ENCODE assay signal across 8 cellular contexts in genomic region chr12:120439646-120440247, GRCh38. TPM values are rescaled to one million over a fixed set of nuclear protein-coding genes. Genes with fewer than 3 reads are reported as not detected.
DNase-seq lines count a peak whose midpoint lies in the region; ATAC-seq lines count a peak whose summit lies in the region.

No MANE protein-coding gene starts in this region.

- no peak overlapping the region for H3K23ac ChIP-seq in mesenchymal stem cell (ENCODE audit: low read length in 2 of 2)

- H2BK120ac ChIP-seq in mesenchymal stem cell (ENCODE audit: low read depth, low read length), result no peak overlapping the region

- H3K9me3 ChIP-seq in mesenchymal stem cell (ENCODE audit: control insufficient read depth, low read length), result no peaks in the 10 kb centered on the region

- no peak overlapping the region for H3K27ac ChIP-seq in mesenchymal stem cell (ENCODE audit: low read length, poor library complexity, severe bottlenecking)

- H3K79me1 ChIP-seq in mesenchymal stem cell (replicated peaks; ENCODE audit: low read length, poor library complexity, severe bottlenecking), result peaks cover 1% of the 10 kb centered on the region

- H3K36me3 ChIP-seq in mesenchymal stem cell (ENCODE audit: control insufficient read depth in 1 of 2, insufficient read depth in 2 of 2, low read depth in 1 of 2, low read length in 2 of 2), result peaks cover 8 to 40% of the 10 kb centered on the region in 2 experiments

- WGBS in mesenchymal stem cell, result no CpG with 5 or more reads among the region's 6 CpGs

- H2BK5ac ChIP-seq in mesenchymal stem cell (ENCODE audit: low read depth, low read length, poor library complexity, severe bottlenecking), result no peak overlapping the region

- no peak overlapping the region for H2AFZ ChIP-seq in mesenchymal stem cell (ENCODE audit: low read depth, low read length)

- H2AK5ac ChIP-seq in mesenchymal stem cell (ENCODE audit: low read length, severe bottlenecking), result no peak overlapping the region

- H3K27me3 ChIP-seq in mesenchymal stem cell (ENCODE audit: control insufficient read depth in 1 of 2, insufficient read depth in 1 of 2, low read length in 2 of 2), result no peaks in the 10 kb centered on the region

- peak overlapping the region; percentile 61 for H3K4me2 ChIP-seq in mesenchymal stem cell (ENCODE audit: low read length, poor library complexity, severe bottlenecking)

- H2BK12ac ChIP-seq in mesenchymal stem cell (ENCODE audit: low read length in 2 of 2), result no peak overlapping the region

- no peak overlapping the region for H3K4me3 ChIP-seq in mesenchymal stem cell (ENCODE audit: insufficient read depth in 1 of 2, low read depth in 1 of 2, low read length in 2 of 2)

- H3K9ac ChIP-seq in mesenchymal stem cell (ENCODE audit: low read length), result peak overlapping the region; percentile 47

- H4K8ac ChIP-seq in mesenchymal stem cell (ENCODE audit: low read length), result no peak overlapping the region

- H3K4me1 ChIP-seq in mesenchymal stem cell (ENCODE audit: control insufficient read depth, insufficient read depth, low read depth, low read length), result peaks cover 5% of the 10 kb centered on the region

- no peak overlapping the region for H3K4ac ChIP-seq in mesenchymal stem cell (ENCODE audit: low read depth in 1 of 2, low read length in 2 of 2)

- DNase-seq in AG08396 (ENCODE audit: low spot score), result peak; percentile 65
- DNase-seq in H4 (ENCODE audit: low spot score), result peak; percentile 57
- DNase-seq in NCI-H69 (lab: John Stamatoyannopoulos, UW), result peak; percentile 81
- peak; percentile 69 to 75 for DNase-seq in activated CD4-positive, alpha-beta T cell treated with anti-CD3 and anti-CD28 coated beads, Interleukin-2, amount 50 U/mL, for 48 hours
- peak; percentile 52 to 79 for DNase-seq in dermis microvascular lymphatic vessel endothelial cell (ENCODE audit: low read depth in 2 of 2)
- peak; percentile 67 for DNase-seq in mesenchymal stem cell
- peak; percentile 31 to 49 for DNase-seq in stimulated activated CD8-positive, alpha-beta memory T cell treated with anti-CD3 and anti-CD28 coated beads, Interleukin-4, amount 100 ng/mL, for 1 hour (ENCODE audit: low read depth in 2 of 2, low spot score in 1 of 2)

- H4K91ac ChIP-seq in mesenchymal stem cell (ENCODE audit: low read length), result no peak overlapping the region

- H2BK15ac ChIP-seq in mesenchymal stem cell (ENCODE audit: low read depth, poor library complexity, severe bottlenecking), result no peak overlapping the region

- H3K14ac ChIP-seq in mesenchymal stem cell (ENCODE audit: low read length in 2 of 2), result no peak overlapping the region

- no peak for ATAC-seq in HG02870 (IDR thresholded peaks at IDR 0.05; ENCODE audit: unreplicated experiment)

- H3K18ac ChIP-seq in mesenchymal stem cell (ENCODE audit: low read depth in 1 of 2, low read length in 2 of 2), result no peak overlapping the region

RNA-seq across cellular contexts. Expression of gene COX6A1, which starts 1.8 kb away (rescaled TPM):
- 602 and 637 TPM in 2 replicates for total RNA-seq in H4 (2014; rRNA removed; shearing (Covaris generic))
- total RNA-seq in dermis microvascular lymphatic vessel endothelial cell, result 417 and 434 TPM in 2 replicates
- polyA plus RNA-seq in mesenchymal stem cell (2013, experiment 1 of 2), result 718 TPM
- polyA plus RNA-seq in mesenchymal stem cell (2013, experiment 2 of 2), result 727 TPM

RNA-seq across cellular contexts. Expression of gene TRIAP1, which starts 6.4 kb away (rescaled TPM):
- total RNA-seq in H4 (2014; rRNA removed; shearing (Covaris generic)), result 72.8 and 83.2 TPM in 2 replicates
- 25.7 and 30.3 TPM in 2 replicates for total RNA-seq in dermis microvascular lymphatic vessel endothelial cell
- polyA plus RNA-seq in mesenchymal stem cell (2013, experiment 1 of 2), result 51.1 TPM
- polyA plus RNA-seq in mesenchymal stem cell (2013, experiment 2 of 2), result 56.2 TPM

RNA-seq across cellular contexts. Expression of gene GATC, which starts 6.5 kb away (rescaled TPM):
- total RNA-seq in H4 (2014; rRNA removed; shearing (Covaris generic)), result 21.2 and 24.8 TPM in 2 replicates
- total RNA-seq in dermis microvascular lymphatic vessel endothelial cell, result 16.9 and 19.3 TPM in 2 replicates
- polyA plus RNA-seq in mesenchymal stem cell (2013, experiment 1 of 2), result 17.7 TPM
- 17.6 TPM for polyA plus RNA-seq in mesenchymal stem cell (2013, experiment 2 of 2)

RNA-seq across cellular contexts. Expression of gene SRSF9, which starts 29.8 kb away (rescaled TPM):
- 221 and 252 TPM in 2 replicates for total RNA-seq in H4 (2014; rRNA removed; shearing (Covaris generic))
- total RNA-seq in dermis microvascular lymphatic vessel endothelial cell, result 259 and 284 TPM in 2 replicates
- polyA plus RNA-seq in mesenchymal stem cell (2013, experiment 1 of 2), result 183 TPM
- 189 TPM for polyA plus RNA-seq in mesenchymal stem cell (2013, experiment 2 of 2)

RNA-seq across cellular contexts. Expression of gene DYNLL1, which starts 56.2 kb away (rescaled TPM):
- 538 and 559 TPM in 2 replicates for total RNA-seq in H4 (2014; rRNA removed; shearing (Covaris generic))
- 241 and 279 TPM in 2 replicates for total RNA-seq in dermis microvascular lymphatic vessel endothelial cell
- 419 TPM for polyA plus RNA-seq in mesenchymal stem cell (2013, experiment 1 of 2)
- 417 TPM for polyA plus RNA-seq in mesenchymal stem cell (2013, experiment 2 of 2)
